8 cellular contexts compared by ENCODE assay signal in the genomic region with DNA sequence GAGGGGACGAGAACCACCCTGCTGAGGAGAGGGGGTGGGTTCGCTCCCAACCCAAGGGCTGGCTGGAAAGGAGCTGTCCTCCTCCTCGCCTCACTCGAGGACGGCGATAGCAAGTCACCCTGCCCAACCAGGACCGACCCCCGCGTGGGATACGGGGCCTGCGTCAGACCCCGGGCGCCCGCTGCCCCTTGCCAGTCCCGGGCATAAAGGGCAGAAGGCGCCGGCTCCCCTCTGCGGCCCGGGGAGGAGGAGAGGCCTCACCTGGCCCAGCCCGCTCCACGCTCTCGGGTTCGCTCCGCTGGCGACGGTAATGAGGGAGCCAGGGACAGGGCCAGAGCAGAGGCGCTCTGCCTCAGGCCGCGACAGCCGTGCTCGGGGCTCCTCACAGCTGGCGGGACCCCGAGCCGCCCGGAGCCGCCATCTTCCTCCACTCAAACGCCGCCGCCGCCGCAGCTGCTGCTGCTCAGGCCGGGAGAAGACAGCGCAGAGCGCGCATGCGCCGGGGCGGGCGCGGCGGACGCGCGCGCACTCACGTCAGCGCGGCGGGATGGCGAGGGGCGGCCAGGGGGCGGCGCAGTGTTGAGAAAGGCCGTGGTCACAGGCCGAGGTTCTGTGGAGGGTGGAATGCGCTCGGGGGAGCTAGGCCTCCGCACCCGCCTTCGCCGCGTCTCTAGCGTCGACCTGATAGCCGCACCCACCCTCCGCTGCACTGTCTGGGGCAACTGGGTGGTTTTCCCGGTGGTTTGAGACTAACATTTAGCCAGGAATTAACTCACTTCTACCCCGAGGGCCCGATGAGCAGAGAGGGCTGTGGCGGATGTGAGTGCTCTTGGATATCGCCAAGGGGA. TPM values are rescaled to one million over a fixed set of nuclear protein-coding genes. Genes with fewer than 3 reads are reported as not detected.
DNase-seq lines count a peak whose midpoint lies in the region; ATAC-seq and TF ChIP-seq lines count a peak whose summit lies in the region.

Gene FBXO42, minus strand, starts transcription at position 487 of the 848 bp plus-strand sequence. CDS start 37,062 bp downstream, outside the sequence.

- TF ChIP-seq CTCF in CD4-positive, alpha-beta T cell (IDR thresholded peaks at IDR 0.05): peak; percentile 52
- TF ChIP-seq CTCF in dorsolateral prefrontal cortex (IDR thresholded peaks at IDR 0.05 in 54 of 56, conservative IDR thresholded peaks at IDR 0.05 in 2 of 56; ENCODE audit: low read depth in 1 of 56, partially characterized antibody in 56 of 56) (peak in 55 of 56 donors; percentile 24 to 80 (median 61)), lower leg skin (IDR thresholded peaks at IDR 0.05) (no peak)

- peak within 1 kb of the TSS; percentile 83 for H3K27ac ChIP-seq in CD4-positive, alpha-beta T cell (ENCODE audit: low read depth, low read length)
- peak within 1 kb of the TSS; percentile 60 to 98 (median 91) for H3K27ac ChIP-seq in dorsolateral prefrontal cortex

- H3K4me3 ChIP-seq in dorsolateral prefrontal cortex (peak within 1 kb of the TSS; percentile 62 to 100 (median 95)), lower leg skin (ENCODE audit: low read depth, poor library complexity, severe bottlenecking) (peak within 1 kb of the TSS; percentile 97)

- POLR2A ChIA-PET in CD4-positive, alpha-beta T cell (lab: Charles Lee): interaction anchor here (0.6 to 3.0 kb wide), 13 partner anchors 11 to 553 kb away, joined by 3 to 37 read pairs (median 4); partner anchors contain the start of genes NECAP2, SPEN and SZRD1

- WGBS in lower leg skin, 2 donors: 0% methylated on average over 11 to 27 of the region's 81 CpGs

- H3K9me3 Mint-ChIP-seq in CD4-positive, alpha-beta T cell: no peaks in the 10 kb centered on the region

- H3K4me3 Mint-ChIP-seq in CD4-positive, alpha-beta T cell: peak within 1 kb of the TSS; percentile 97

- H3K27me3 ChIP-seq in CD4-positive, alpha-beta T cell (ENCODE audit: control insufficient read depth, insufficient read depth, low read length): no peaks in the 10 kb centered on the region
- no peaks in the 10 kb centered on the region for H3K27me3 ChIP-seq in dorsolateral prefrontal cortex

- DNase-seq in CD4-positive, alpha-beta T cell: peak; percentile 82 to 94 (median 88)
- DNase-seq in HK-2 (ENCODE audit: unreplicated experiment) (peak; percentile 96), NCI-H82 (lab: John Stamatoyannopoulos, UW) (peak; percentile 97), dorsolateral prefrontal cortex (peak; percentile 73 to 94 (median 86)), lower leg skin (ENCODE audit: low spot score in 2 of 2) (peak; percentile 82 to 97)
- peak; percentile 90 to 91 for DNase-seq in activated CD4-positive, alpha-beta T cell treated with anti-CD3 and anti-CD28 coated beads, Interleukin-2, amount 50 U/mL, for 48 hours
- peak; percentile 84 to 86 for DNase-seq in stimulated activated CD4-positive, alpha-beta T cell treated with anti-CD3 and anti-CD28 coated beads, Interleukin-4, amount 100 ng/mL, for 48 hours (ENCODE audit: low read depth in 2 of 2)

- ATAC-seq in CD4-positive, alpha-beta T cell (ENCODE audit: poor library complexity): peak; percentile 90
- ATAC-seq in GM19452 (IDR thresholded peaks at IDR 0.05; ENCODE audit: unreplicated experiment): peak; percentile 79

- no peaks in the 10 kb centered on the region for H3K27me3 Mint-ChIP-seq in CD4-positive, alpha-beta T cell

- peak in 1 of 2 donors; percentile 59 for TF ChIP-seq POLR2A in lower leg skin (IDR thresholded peaks at IDR 0.05)

- intact Hi-C loops in CD4-positive, alpha-beta T cell (cut with DNase I, micrococcal nuclease): loop anchor here (1.0 to 5.0 kb wide), 7 partner anchors 11 to 825 kb away; partner anchors contain the start of genes DNAJC16 (in 1 of the 2), NECAP2 (in 1 of the 2), SPEN (in 1 of the 2) and SZRD1 (in 1 of the 2)
- intact Hi-C loops in dorsolateral prefrontal cortex (cut with DNase I): loop anchor here (1.0 to 10.0 kb wide), 5 partner anchors 15 to 280 kb away; partner anchors contain the start of genes SZRD1 (in 2 of the 2) and FAM131C (in 1 of the 2)
- intact Hi-C loops in lower leg skin (cut with DNase I; ENCODE audit: low total_unique reads): loop anchor here (10.0 kb wide), 1 partner anchor 267 kb away; no protein-coding TSS in a partner anchor

- no peaks in the 10 kb centered on the region for H3K9me3 ChIP-seq in CD4-positive, alpha-beta T cell (ENCODE audit: control insufficient read depth, low read length)

- H3K27ac Mint-ChIP-seq in CD4-positive, alpha-beta T cell: peak within 1 kb of the TSS; percentile 93

- peaks cover 9% of the 10 kb centered on the region for H3K36me3 Mint-ChIP-seq in CD4-positive, alpha-beta T cell (ENCODE audit: low read depth)

- peaks cover 34% of the 10 kb centered on the region for H3K4me1 Mint-ChIP-seq in CD4-positive, alpha-beta T cell (ENCODE audit: low read depth)

- CTCF ChIA-PET in CD4-positive, alpha-beta T cell (lab: Charles Lee): interaction anchor here (0.6 to 3.8 kb wide), 9 partner anchors 12 to 526 kb away, joined by 3 to 51 read pairs (median 4); partner anchors contain the start of gene NECAP2

RNA-seq across cellular contexts. Expression of gene FBXO42, which starts in this region (rescaled TPM):
- 10 to 100 TPM; 14.3 to 14.9 TPM for total RNA-seq in CD4-positive, alpha-beta T cell
- total RNA-seq in dorsolateral prefrontal cortex: 10 to 100 TPM; 19.4 to 43.5 (median 31.1) TPM
- 10 to 100 TPM; 40.1 to 68.3 (median 58.1) TPM for total RNA-seq in lower leg skin

Comparison
In these comparisons a context has a peak if more than half of its experiments do, and no peak if none do; other contexts are left out.
1. Peak in every context shown above with its lines: DNase-seq, ATAC-seq, H3K4me3 ChIP-seq and H3K27ac ChIP-seq.
2. CTCF ChIP-seq: peak in CD4-positive, alpha-beta T cell (single experiment) and dorsolateral prefrontal cortex (55 of 56); none in lower leg skin (0 of 3).